ENCODE assay signal across 24 cellular contexts in genomic region chr1:58819719-58820118, GRCh38. TPM values are rescaled to one million over a fixed set of nuclear protein-coding genes. Genes with fewer than 3 reads are reported as not detected.
DNase-seq lines count a peak whose midpoint lies in the region; ATAC-seq, FAIRE-seq and TF ChIP-seq lines count a peak whose summit lies in the region.
"Had no signal": no experiment of that assay in that cellular context is flagged by ENCODE, and none has a peak within 500 bp of the region (broad histone marks: within the 10 kb centered on the region; RNA-seq: fewer than 3 reads in every experiment).

No MANE protein-coding gene starts in this region.

- peak overlapping the region; percentile 31 for H3K4me3 Mint-ChIP-seq in CD4-positive, alpha-beta T cell
- H3K4me3 Mint-ChIP-seq in astrocyte (ENCODE audit: unreplicated experiment): no peak overlapping the region
- H3K4me3 Mint-ChIP-seq: activated naive CD4-positive, alpha-beta T cell treated with anti-CD3 and anti-CD28 coated beads for 36 hours; H9 had no signal

- H3K4me2 ChIP-seq in astrocyte (ENCODE audit: low read length): no peak overlapping the region
- H3K4me2 ChIP-seq in hepatocyte: no peak overlapping the region

- H3K9ac ChIP-seq in astrocyte (ENCODE audit: low read length): no peak overlapping the region

- H3K36me3 ChIP-seq in astrocyte (ENCODE audit: insufficient read depth, low read length): no peaks in the 10 kb centered on the region
- no peaks in the 10 kb centered on the region for H3K36me3 ChIP-seq in hepatocyte (replicated peaks; ENCODE audit: insufficient read depth, low read depth)
- no peaks in the 10 kb centered on the region for H3K36me3 ChIP-seq in effector memory CD4-positive, alpha-beta T cell (ENCODE audit: control insufficient read depth, insufficient read depth, low read length)
- H3K36me3 ChIP-seq: gastrocnemius medialis had no signal

- H3K79me2 ChIP-seq in astrocyte (ENCODE audit: insufficient read depth, low read length) (no peaks in the 10 kb centered on the region), hepatocyte (no peaks in the 10 kb centered on the region)

- intact Hi-C loops in CD4-positive, alpha-beta T cell (cut with DNase I, micrococcal nuclease): loop anchor here in 1 of 2 experiments (10.0 kb wide), 3 partner anchors 85 to 995 kb away; partner anchors contain the start of gene HOOK1
- intact Hi-C loops in head of caudate nucleus (cut with DNase I): no loop called here

- CTCF ChIA-PET in CD4-positive, alpha-beta T cell (lab: Charles Lee): interaction anchor here (1.5 kb wide), 1 partner anchor 22 kb away, joined by 3 read pairs; no protein-coding TSS in a partner anchor

- H3K4me1 ChIP-seq in astrocyte (ENCODE audit: insufficient read depth, low read length): peaks cover 62% of the 10 kb centered on the region
- peaks cover 28% of the 10 kb centered on the region for H3K4me1 ChIP-seq in hepatocyte (ENCODE audit: insufficient read depth)
- H3K4me1 ChIP-seq in effector memory CD4-positive, alpha-beta T cell (ENCODE audit: control insufficient read depth, insufficient read depth, low read length, poor library complexity, severe bottlenecking): peaks cover 16% of the 10 kb centered on the region

- no peaks in the 10 kb centered on the region for H3K9me2 ChIP-seq in hepatocyte (replicated peaks; ENCODE audit: insufficient read depth)

- no peak for DNase-seq in CD4-positive, alpha-beta T cell
- DNase-seq in astrocyte (ENCODE audit: low read depth) (no peak), hepatocyte (ENCODE audit: low spot score) (no peak), pons (ENCODE audit: low spot score) (peak; percentile 18), head of caudate nucleus (no peak)
- DNase-seq in effector memory CD4-positive, alpha-beta T cell: no peak
- DNase-seq: activated CD4-positive, alpha-beta T cell treated with anti-CD3 and anti-CD28 coated beads for 1 hour; activated naive CD4-positive, alpha-beta T cell treated with anti-CD3 and anti-CD28 coated beads for 36 hours; activated T-cell treated with anti-CD3 and anti-CD28 coated beads, Interleukin-2, amount 50 U/mL, for 48 hours; amniotic stem cell; dorsolateral prefrontal cortex; EL; erythroblast; gastrocnemius medialis; H9; islet precursor cell; KBM-7; MM.1S; NCI-H2171; NCI-H526 treated with DMSO at 0.1 percent for 48 hours; occipital lobe; stimulated activated CD4-positive, alpha-beta T cell treated with anti-CD3 and anti-CD28 coated beads, Interleukin-4, amount 100 ng/mL, for 4 hours had no signal

- no peaks in the 10 kb centered on the region for H3K27me3 Mint-ChIP-seq in CD4-positive, alpha-beta T cell
- H3K27me3 Mint-ChIP-seq in astrocyte (ENCODE audit: low read depth, unreplicated experiment): no peaks in the 10 kb centered on the region

- H2AFZ ChIP-seq in astrocyte (ENCODE audit: low read depth, low read length): no peak overlapping the region
- H2AFZ ChIP-seq in hepatocyte: no peak overlapping the region

- FAIRE-seq in astrocyte (lab: Jason Lieb, UNC): no peak

- POLR2A ChIA-PET in CD4-positive, alpha-beta T cell (lab: Charles Lee): interaction anchor here (1.0 kb wide), 1 partner anchor 35 kb away, joined by 6 read pairs; the partner anchor contains the start of gene JUN

- ATAC-seq in CD4-positive, alpha-beta T cell (ENCODE audit: poor library complexity): no peak
- no peak for ATAC-seq in HG03469 (IDR thresholded peaks at IDR 0.05; ENCODE audit: unreplicated experiment)
- ATAC-seq in GM21576 (IDR thresholded peaks at IDR 0.05; ENCODE audit: unreplicated experiment): no peak
- ATAC-seq: gastrocnemius medialis had no signal

- peaks cover 22% of the 10 kb centered on the region for H3K4me1 Mint-ChIP-seq in CD4-positive, alpha-beta T cell (ENCODE audit: low read depth)
- H3K4me1 Mint-ChIP-seq in astrocyte (ENCODE audit: low read depth, unreplicated experiment): peaks cover 40% of the 10 kb centered on the region

- H3K4me3 ChIP-seq in astrocyte (ENCODE audit: insufficient read depth, low read depth, low read length): no peak overlapping the region
- no peak overlapping the region for H3K4me3 ChIP-seq in hepatocyte
- H3K4me3 ChIP-seq in effector memory CD4-positive, alpha-beta T cell (ENCODE audit: insufficient read depth, low read depth, low read length, poor library complexity, severe bottlenecking): no peak overlapping the region
- H3K4me3 ChIP-seq: gastrocnemius medialis had no signal

- H3K27ac ChIP-seq in CD4-positive, alpha-beta T cell (ENCODE audit: low read depth, low read length): no peak overlapping the region
- H3K27ac ChIP-seq in astrocyte (ENCODE audit: low read depth, low read length): no peak overlapping the region
- peak overlapping the region; percentile 40 for H3K27ac ChIP-seq in hepatocyte
- H3K27ac ChIP-seq in effector memory CD4-positive, alpha-beta T cell (ENCODE audit: insufficient read depth, low read length, poor library complexity, severe bottlenecking): no peak overlapping the region
- H3K27ac ChIP-seq: gastrocnemius medialis had no signal

- H3K27ac Mint-ChIP-seq in CD4-positive, alpha-beta T cell: no peak overlapping the region
- peak overlapping the region; percentile 26 for H3K27ac Mint-ChIP-seq in astrocyte (ENCODE audit: unreplicated experiment)
- H3K27ac Mint-ChIP-seq: activated naive CD4-positive, alpha-beta T cell treated with anti-CD3 and anti-CD28 coated beads for 36 hours; H9 had no signal

- TF ChIP-seq CTCF in CD4-positive, alpha-beta T cell (IDR thresholded peaks at IDR 0.05): no peak
- TF ChIP-seq CTCF in astrocyte (IDR thresholded peaks at IDR 0.05; ENCODE audit: insufficient read depth, low read depth, low read length): no peak
- no peak for TF ChIP-seq CTCF in hepatocyte (IDR thresholded peaks at IDR 0.05; ENCODE audit: poor library complexity)

- no peaks in the 10 kb centered on the region for H3K27me3 ChIP-seq in CD4-positive, alpha-beta T cell (ENCODE audit: control insufficient read depth, insufficient read depth, low read length)
- H3K27me3 ChIP-seq in astrocyte (ENCODE audit: insufficient read depth, low read length): no peaks in the 10 kb centered on the region
- H3K27me3 ChIP-seq in hepatocyte: no peaks in the 10 kb centered on the region
- no peaks in the 10 kb centered on the region for H3K27me3 ChIP-seq in effector memory CD4-positive, alpha-beta T cell (replicated peaks; ENCODE audit: control insufficient read depth, insufficient read depth, low read length, poor library complexity, severe bottlenecking)
- H3K27me3 ChIP-seq: dorsolateral prefrontal cortex, gastrocnemius medialis had no signal

- 86% methylated on average over 6 of the region's 6 CpGs for WGBS in hepatocyte (ENCODE audit: low lambda C conversion rate, missing lambda C conversion rate)

- H3K36me3 Mint-ChIP-seq in CD4-positive, alpha-beta T cell (ENCODE audit: low read depth): peaks cover 6% of the 10 kb centered on the region
- H3K36me3 Mint-ChIP-seq in astrocyte (ENCODE audit: low read depth, unreplicated experiment): no peaks in the 10 kb centered on the region

- H3K9me3 ChIP-seq in CD4-positive, alpha-beta T cell (ENCODE audit: control insufficient read depth, low read length): no peaks in the 10 kb centered on the region
- H3K9me3 ChIP-seq in astrocyte (ENCODE audit: insufficient read depth, low read depth, low read length) (no peaks in the 10 kb centered on the region), hepatocyte (ENCODE audit: low read depth) (no peaks in the 10 kb centered on the region)
- no peaks in the 10 kb centered on the region for H3K9me3 ChIP-seq in effector memory CD4-positive, alpha-beta T cell (ENCODE audit: control insufficient read depth, low read length)
- H3K9me3 ChIP-seq: gastrocnemius medialis had no signal

- H4K20me1 ChIP-seq in astrocyte (ENCODE audit: insufficient read depth, low read length) (no peaks in the 10 kb centered on the region), hepatocyte (ENCODE audit: insufficient read depth, poor library complexity, severe bottlenecking) (no peaks in the 10 kb centered on the region)

- no peaks in the 10 kb centered on the region for H3K9me3 Mint-ChIP-seq in CD4-positive, alpha-beta T cell
- no peaks in the 10 kb centered on the region for H3K9me3 Mint-ChIP-seq in astrocyte (ENCODE audit: unreplicated experiment)
- H3K9me3 Mint-ChIP-seq: activated naive CD4-positive, alpha-beta T cell treated with anti-CD3 and anti-CD28 coated beads for 36 hours; H9 had no signal

RNA-seq across cellular contexts. Expression of gene JUN, which starts 35.9 kb away (rescaled TPM):
- 100 to 1,000 TPM; 585 to 588 TPM for total RNA-seq in CD4-positive, alpha-beta T cell
- total RNA-seq in astrocyte (100 and 101 TPM in 2 replicates), hepatocyte (289 and 351 TPM in 2 replicates)
- polyA plus RNA-seq in hepatocyte: 170 and 189 TPM in 2 replicates
